ENCODE assay signal across 8 cellular contexts in genomic region chr1:212432706-212433576, GRCh38. TPM values are rescaled to one million over a fixed set of nuclear protein-coding genes. Genes with fewer than 3 reads are reported as not detected.
DNase-seq lines count a peak whose midpoint lies in the region; ATAC-seq and TF ChIP-seq lines count a peak whose summit lies in the region.

Gene NENF (plus strand): TSS chr1:212432920. CDS start chr1:212432944, 24 bp downstream.

- H3K27ac ChIP-seq in RWPE2 (ENCODE audit: poor library complexity, severe bottlenecking) (peak within 1 kb of the TSS; percentile 12), neural progenitor cell (no peak within 1 kb of the TSS)

- peak within 1 kb of the TSS; percentile 56 for H2AFZ ChIP-seq in neural progenitor cell (replicated peaks)

- peak within 1 kb of the TSS in 1 of 3 donors; percentile 85 for H3K27ac Mint-ChIP-seq in IgD-negative memory B cell
- H3K27ac Mint-ChIP-seq in neural progenitor cell = no peak within 1 kb of the TSS

- H3K36me3 Mint-ChIP-seq in IgD-negative memory B cell = peaks cover 3% of the 10 kb centered on the region
- H3K36me3 Mint-ChIP-seq in neural progenitor cell = no peaks in the 10 kb centered on the region

- peaks cover 9% of the 10 kb centered on the region for H3F3A ChIP-seq in neural progenitor cell (ENCODE audit: low read depth)

- H3K4me1 Mint-ChIP-seq in IgD-negative memory B cell = peaks cover 9 to 14% (median 12%) of the 10 kb centered on the region in 3 donors
- H3K4me1 Mint-ChIP-seq in neural progenitor cell = peaks cover 24% of the 10 kb centered on the region

- H3K36me3 ChIP-seq in RWPE2 (ENCODE audit: low read depth) (no peaks in the 10 kb centered on the region), neural progenitor cell (no peaks in the 10 kb centered on the region)

- peak within 1 kb of the TSS; percentile 89 for H3K4me3 ChIP-seq in RWPE2 (ENCODE audit: severe bottlenecking)
- H3K4me3 ChIP-seq in foreskin fibroblast (ENCODE audit: low read depth in 1 of 2, low read length in 2 of 2) = peak within 1 kb of the TSS; percentile 71 to 75
- peak within 1 kb of the TSS; percentile 82 for H3K4me3 ChIP-seq in neural progenitor cell

- H3K9me3 Mint-ChIP-seq in IgD-negative memory B cell (no peaks in the 10 kb centered on the region), neural progenitor cell (no peaks in the 10 kb centered on the region)

- DNase-seq in DMS79 (lab: John Stamatoyannopoulos, UW) (peak; percentile 43), RWPE2 (ENCODE audit: low spot score) (no peak), activated gamma-delta T cell (lab: John Stamatoyannopoulos, UW) (peak; percentile 55), foreskin fibroblast (peak; percentile 87 to 96), neural progenitor cell (ENCODE audit: low spot score) (peak; percentile 93), stromal cell of bone marrow (ENCODE audit: low read depth) (peak; percentile 76)

- H3K4me1 ChIP-seq in RWPE2 (ENCODE audit: insufficient read depth, poor library complexity, severe bottlenecking) = no peaks in the 10 kb centered on the region
- peaks cover 3% of the 10 kb centered on the region for H3K4me1 ChIP-seq in neural progenitor cell

- H3K4me3 Mint-ChIP-seq in IgD-negative memory B cell = peak within 1 kb of the TSS; percentile 79 to 90 (median 89)
- H3K4me3 Mint-ChIP-seq in neural progenitor cell = peak within 1 kb of the TSS; percentile 86

- H3K4me2 ChIP-seq in neural progenitor cell = peak within 1 kb of the TSS; percentile 79

- H3K27me3 Mint-ChIP-seq in IgD-negative memory B cell = no peaks in the 10 kb centered on the region
- H3K27me3 Mint-ChIP-seq in neural progenitor cell (ENCODE audit: insufficient read depth, low read depth) = peaks cover 3% of the 10 kb centered on the region

- H3K9me3 ChIP-seq in RWPE2 (ENCODE audit: severe bottlenecking) (no peaks in the 10 kb centered on the region), neural progenitor cell (ENCODE audit: low read depth) (no peaks in the 10 kb centered on the region)

- no peaks in the 10 kb centered on the region for H3K79me2 ChIP-seq in neural progenitor cell (ENCODE audit: low read depth)

- H3K27me3 ChIP-seq in RWPE2 (ENCODE audit: insufficient read depth, poor library complexity, severe bottlenecking) (no peaks in the 10 kb centered on the region), neural progenitor cell (peaks cover 35% of the 10 kb centered on the region)

- peaks cover 4% of the 10 kb centered on the region for H4K20me1 ChIP-seq in neural progenitor cell (ENCODE audit: low read depth)

- no peak for TF ChIP-seq CTCF in RWPE2 (IDR thresholded peaks at IDR 0.05; ENCODE audit: poor library complexity, severe bottlenecking)
- TF ChIP-seq CTCF in foreskin fibroblast (IDR thresholded peaks at IDR 0.05; ENCODE audit: low read depth, low read length) = no peak
- TF ChIP-seq CTCF in neural progenitor cell (IDR thresholded peaks at IDR 0.05) = no peak

- ATAC-seq in GM21529 (IDR thresholded peaks at IDR 0.05; ENCODE audit: unreplicated experiment) = peak; percentile 99
- peak; percentile 99 for ATAC-seq in RWPE2 (ENCODE audit: low read depth)

- H3K9ac ChIP-seq in neural progenitor cell = no peak within 1 kb of the TSS

RNA-seq across cellular contexts. Expression of gene NENF, which starts in this region (rescaled TPM):
- 35.7 TPM for polyA plus RNA-seq in IgD-negative memory B cell
- 6.8 and 8.2 TPM in 2 replicates for total RNA-seq in neural progenitor cell (ENCODE audit: low replicate concordance)
